Comparison of ENCODE assay signal across 8 cellular contexts in genomic region chr20:3239026-3239866, GRCh38. TPM values are rescaled to one million over a fixed set of nuclear protein-coding genes. Genes with fewer than 3 reads are reported as not detected.
A peak's percentile ranks its signal among the peaks of the same experiment; 100 is the strongest.
DNase-seq lines count a peak whose midpoint lies in the region; ATAC-seq and TF ChIP-seq lines count a peak whose summit lies in the region.

SLC4A11 (minus strand) TSS chr20:3239190; CDS start chr20:3239137, 53 bp downstream.

- TF ChIP-seq RAD21 in IMR-90 (IDR thresholded peaks at IDR 0.05; ENCODE audit: low read length) = no peak

- 0 out of 2 replicates have a peak within 1 kb of the TSS, but pooled peaks have one; percentile 13 for H3K23ac ChIP-seq in IMR-90 (ENCODE audit: low read depth, low read length)

- H3K56ac ChIP-seq in IMR-90 (ENCODE audit: extremely low read depth, insufficient read depth, low read length) = no peak within 1 kb of the TSS

- WGBS in IMR-90 (ENCODE audit: extremely low coverage in 2 of 2, insufficient read length in 1 of 2), 2 experiments = 1% methylated on average over 75 of the region's 107 CpGs; no CpG with 5 or more reads in 1 of the 2 experiments

- H4K5ac ChIP-seq in IMR-90 (ENCODE audit: low read depth, low read length) = no peak within 1 kb of the TSS; the same call in 1 of the 2 replicates

- TF ChIP-seq CTCF in IMR-90 (conservative IDR thresholded peaks at IDR 0.05; ENCODE audit: low read depth, low read length) (no peak), kidney epithelial cell (IDR thresholded peaks at IDR 0.05; ENCODE audit: insufficient read depth, low read length, poor library complexity, severe bottlenecking) (no peak)

- no peaks in the 10 kb centered on the region; the same call in 1 of the 2 replicates for H3K4me1 ChIP-seq in IMR-90 (ENCODE audit: control insufficient read depth, insufficient read depth, low read length)

- H2AK9ac ChIP-seq in IMR-90 (replicated peaks; ENCODE audit: low read depth, low read length, poor library complexity) = peak within 1 kb of the TSS; percentile 91

- H2BK120ac ChIP-seq in IMR-90 (ENCODE audit: low read depth, low read length) = no peak within 1 kb of the TSS

- no TSS peak for BruUV-seq in IMR-90 (replicated peaks; lab: Mats Ljungman, UMichigan)

- no peak within 1 kb of the TSS for H4K91ac ChIP-seq in IMR-90 (ENCODE audit: insufficient read depth, low read depth, low read length)

- no peak within 1 kb of the TSS for H3K27ac ChIP-seq in IMR-90 (ENCODE audit: insufficient read depth, low read length)

- in situ Hi-C loops in IMR-90 (cut with MboI; ENCODE audit: low sequenced_read_pairs) = no loop called here

- H3K14ac ChIP-seq in IMR-90 (replicated peaks; ENCODE audit: low read depth, low read length) = peak within 1 kb of the TSS; percentile 24

- DNase-seq in stimulated activated CD4-positive, alpha-beta T cell treated with anti-CD3 and anti-CD28 coated beads, Interleukin-12 subunit alpha, Interleukin-12 subunit beta, amount 100 ng/mL, for 4 hours = peak; percentile 36
- no peak for DNase-seq in stimulated activated CD4-positive, alpha-beta T cell treated with anti-CD3 and anti-CD28 coated beads, Interleukin-1b, Interleukin-23, amount 100 ng/mL, for 48 hours
- DNase-seq in IMR-90 (peak; percentile 33), SW 1271 (lab: John Stamatoyannopoulos, UW) (peak; percentile 71 to 79), cerebellar cortex (ENCODE audit: low spot score) (peak; percentile 23), kidney epithelial cell (ENCODE audit: low read depth) (peak; percentile 42)
- peak; percentile 63 for DNase-seq in stimulated activated CD8-positive, alpha-beta memory T cell treated with anti-CD3 and anti-CD28 coated beads, Interleukin-4, amount 100 ng/mL, for 48 hours

- dilution Hi-C loops in IMR-90 (cut with HindIII; ENCODE audit: low sequenced_read_pairs, unreplicated experiment) = no loop called here

- no peak for TF ChIP-seq POLR2A in IMR-90 (IDR thresholded peaks at IDR 0.05; ENCODE audit: low read depth, low read length)

- CTCF ChIA-PET in IMR-90 (lab: Yijun Ruan, JAX) = no interaction called here

- H4K20me1 ChIP-seq in IMR-90 (ENCODE audit: insufficient read depth, low read length) = peaks cover 4% of the 10 kb centered on the region; the same call in 1 of the 2 replicates

- H3K27me3 ChIP-seq in IMR-90 (ENCODE audit: control insufficient read depth, insufficient read depth, low read length) (peaks cover 36% of the 10 kb centered on the region), kidney epithelial cell (ENCODE audit: control insufficient read depth, insufficient read depth, low read length) (peaks cover 25% of the 10 kb centered on the region)

- peak within 1 kb of the TSS; percentile 92 for H2AFZ ChIP-seq in IMR-90 (replicated peaks; ENCODE audit: low read length, poor library complexity)

- H3K9me3 ChIP-seq in IMR-90 (ENCODE audit: control insufficient read depth, insufficient read depth, low read length) = no peaks in the 10 kb centered on the region

- H2AK5ac ChIP-seq in IMR-90 (ENCODE audit: low read depth, low read length) = peak within 1 kb of the TSS; percentile 19; the same call in 1 of the 2 replicates

- H2BK5ac ChIP-seq in IMR-90 (ENCODE audit: low read depth, low read length, poor library complexity, severe bottlenecking) = no peak within 1 kb of the TSS

- H3K18ac ChIP-seq in IMR-90 (ENCODE audit: low read depth, low read length) = no peak within 1 kb of the TSS; the same call in 1 of the 2 replicates

- no peak within 1 kb of the TSS for H2BK15ac ChIP-seq in IMR-90 (ENCODE audit: low read depth, low read length)

- intact Hi-C loops in IMR-90 (cut with micrococcal nuclease) = no loop called here

- H4K8ac ChIP-seq in IMR-90 (ENCODE audit: low read depth in 2 of 2, low read length in 2 of 2) = peak within 1 kb of the TSS in 1 of 2 experiments; percentile 23; a peak in 2 of 4 replicates

- peak within 1 kb of the TSS; percentile 78 for H3K4me2 ChIP-seq in IMR-90 (ENCODE audit: low read depth, low read length)

- no peaks in the 10 kb centered on the region for H3K9me1 ChIP-seq in IMR-90 (ENCODE audit: insufficient read depth, low read length)

- H3K4me3 ChIP-seq in IMR-90 (ENCODE audit: insufficient read depth, low read depth, low read length) = peak within 1 kb of the TSS; percentile 64
- peak within 1 kb of the TSS; percentile 56 for H3K4me3 ChIP-seq in kidney epithelial cell (ENCODE audit: low read depth, low read length)

- no peaks in the 10 kb centered on the region for H3K36me3 ChIP-seq in IMR-90 (ENCODE audit: control insufficient read depth, insufficient read depth, low read length)
- H3K36me3 ChIP-seq in kidney epithelial cell (ENCODE audit: control insufficient read depth, insufficient read depth, low read length) = no peaks in the 10 kb centered on the region

- POLR2A ChIA-PET in IMR-90 (lab: Charles Lee; ENCODE audit: unreplicated experiment) = no interaction called here

- peak; percentile 80 for ATAC-seq in IMR-90 (ENCODE audit: low read depth)
- no peak for ATAC-seq in GM19467 (IDR thresholded peaks at IDR 0.05; ENCODE audit: unreplicated experiment)

- H3K79me1 ChIP-seq in IMR-90 (ENCODE audit: low read depth in 1 of 2, low read length in 2 of 2) = no peaks in the 10 kb centered on the region

- no peak within 1 kb of the TSS for H2BK20ac ChIP-seq in IMR-90 (ENCODE audit: low read depth, low read length)

- H3K4ac ChIP-seq in IMR-90 (ENCODE audit: low read depth, low read length) = peak within 1 kb of the TSS; percentile 58

- H3K9ac ChIP-seq in IMR-90 (ENCODE audit: low read depth, low read length) = peak within 1 kb of the TSS; percentile 59

TF ChIP-seq in IMR-90, 13 proteins besides CTCF, POLR2A, EP300 and RAD21:
- TF ChIP-seq FOS (IDR thresholded peaks at IDR 0.05; ENCODE audit: low read depth, low read length) = no peak
- TF ChIP-seq NFE2L2 (IDR thresholded peaks at IDR 0.05; ENCODE audit: low read depth, low read length) = no peak
- TF ChIP-seq SMC3 (IDR thresholded peaks at IDR 0.05; ENCODE audit: low read depth, low read length) = no peak
- no peak for TF ChIP-seq MAFK (IDR thresholded peaks at IDR 0.05; ENCODE audit: low read depth, low read length)
- TF ChIP-seq MXI1 (IDR thresholded peaks at IDR 0.05; ENCODE audit: borderline replicate concordance, low read depth, low read length) = no peak
- no peak for TF ChIP-seq MAZ (IDR thresholded peaks at IDR 0.05; ENCODE audit: borderline replicate concordance, low read depth, low read length)
- no peak for TF ChIP-seq BHLHE40 (IDR thresholded peaks at IDR 0.05; ENCODE audit: low read depth, low read length)
- no peak for TF ChIP-seq RCOR1 (IDR thresholded peaks at IDR 0.05; ENCODE audit: insufficient replicate concordance, low read length)
- no peak for TF ChIP-seq USF2 (IDR thresholded peaks at IDR 0.05; ENCODE audit: low read depth, low read length)
- TF ChIP-seq CHD1 (IDR thresholded peaks at IDR 0.05; ENCODE audit: low read depth, low read length) = no peak
- no peak for TF ChIP-seq RFX5 (IDR thresholded peaks at IDR 0.05; ENCODE audit: low read depth, low read length)
- TF ChIP-seq CEBPB (IDR thresholded peaks at IDR 0.05; ENCODE audit: low read depth, low read length) = no peak

RNA-seq across cellular contexts. Expression of gene SLC4A11, which starts in this region (rescaled TPM):
- total RNA-seq in IMR-90 (2012; rRNA removed) (0.28 and 0.36 TPM in 2 replicates), kidney epithelial cell (4.9 and 8.5 TPM in 2 replicates)
- polyA plus RNA-seq in IMR-90 (2012; rRNA removed) = 0.79 and 0.95 TPM in 2 replicates
- 0.36 and 0.60 TPM in 2 replicates for polyA plus RNA-seq in IMR-90 (2012; cell fraction: cytosol; rRNA removed)
- 5.7 and 12.8 TPM in 2 replicates for polyA plus RNA-seq in IMR-90 (2012; cell fraction: nucleus; rRNA removed; ENCODE audit: low replicate concordance)
